In genomic region chr22:29569011-29569678, GRCh38 we compare ENCODE assay signal across 19 cellular contexts. TPM values are rescaled to one million over a fixed set of nuclear protein-coding genes. Genes with fewer than 3 reads are reported as not detected.
A peak's percentile ranks its signal among the peaks of the same experiment; 100 is the strongest.
DNase-seq lines count a peak whose midpoint lies in the region; TF ChIP-seq lines count a peak whose summit lies in the region.
"Had no signal": no experiment of that assay in that cellular context is flagged by ENCODE, and none has a peak within 500 bp of the region (broad histone marks: within the 10 kb centered on the region; RNA-seq: fewer than 3 reads in every experiment).

No MANE protein-coding gene starts in this region.

- H3K4me3 ChIP-seq in neuronal stem cell (ENCODE audit: low read length in 2 of 2), result peak overlapping the region in 1 of 2 donors; percentile 46
- H3K4me3 ChIP-seq: BLaER1 treated with 17β-estradiol and CSF1 and Interleukin-3, amounts not matched to agents 10 nM and 100 nM; SK-N-MC had no signal

- intact Hi-C loops in Calu3 (cut with micrococcal nuclease; ENCODE audit: unreplicated experiment), result no loop called here

- no peaks in the 10 kb centered on the region for H3K9me3 ChIP-seq in neuronal stem cell (replicated peaks in 1 of 2; ENCODE audit: control insufficient read depth in 2 of 2, insufficient read depth in 1 of 2, low read depth in 1 of 2, low read length in 2 of 2)
- H3K9me3 ChIP-seq: BLaER1 treated with 17β-estradiol and CSF1 and Interleukin-3, amounts not matched to agents 10 nM and 100 nM had no signal

- H2AFZ ChIP-seq in neuronal stem cell (ENCODE audit: low read length), result no peak overlapping the region

- no peak overlapping the region for H2BK120ac ChIP-seq in neuronal stem cell (ENCODE audit: low read depth, low read length)

- H3K27me3 ChIP-seq in neuronal stem cell (ENCODE audit: control insufficient read depth in 3 of 3, insufficient read depth in 3 of 3, low read depth in 1 of 3, low read length in 3 of 3), result no peaks in the 10 kb centered on the region
- H3K27me3 ChIP-seq: BLaER1 treated with 17β-estradiol and CSF1 and Interleukin-3, amounts not matched to agents 10 nM and 100 nM had no signal

- H3K27ac Mint-ChIP-seq in Calu3 (ENCODE audit: unreplicated experiment), result peak overlapping the region; percentile 22

- BruUV-seq in Calu3 (replicated peaks; lab: Mats Ljungman, UMichigan), result no TSS peak

- no peak overlapping the region for H2BK12ac ChIP-seq in neuronal stem cell (ENCODE audit: low read length)

- no peak overlapping the region for H3K18ac ChIP-seq in neuronal stem cell (ENCODE audit: low read length)

- no peaks in the 10 kb centered on the region for H3K4me1 ChIP-seq in neuronal stem cell (ENCODE audit: control insufficient read depth in 2 of 2, insufficient read depth in 1 of 2, low read depth in 1 of 2, low read length in 2 of 2)
- H3K4me1 ChIP-seq: BLaER1 treated with 17β-estradiol and CSF1 and Interleukin-3, amounts not matched to agents 10 nM and 100 nM had no signal

- peaks cover 31% of the 10 kb centered on the region for H3K36me3 Mint-ChIP-seq in Calu3 (ENCODE audit: insufficient read depth, unreplicated experiment)

- no peak overlapping the region for H3K27ac ChIP-seq in neuronal stem cell (replicated peaks; ENCODE audit: low read length)
- H3K27ac ChIP-seq: BLaER1 treated with 17β-estradiol and CSF1 and Interleukin-3, amounts not matched to agents 10 nM and 100 nM; SK-N-MC had no signal

- H3K4me1 Mint-ChIP-seq in Calu3 (ENCODE audit: low read depth, unreplicated experiment), result no peaks in the 10 kb centered on the region

- no peak overlapping the region for H2AK5ac ChIP-seq in neuronal stem cell (ENCODE audit: low read depth, low read length)

- no peak overlapping the region for H3K4ac ChIP-seq in neuronal stem cell (ENCODE audit: low read length)

- no peak overlapping the region for H3K4me3 Mint-ChIP-seq in Calu3 (ENCODE audit: low read depth, unreplicated experiment)
- H3K4me3 Mint-ChIP-seq: CD8-positive, alpha-beta memory T cell had no signal

- DNase-seq in Calu3 (no peak), HuH-7.5 (ENCODE audit: low spot score) (peak; percentile 54), erythroblast (lab: John Stamatoyannopoulos, UW) (peak; percentile 48 to 61), neuronal stem cell (ENCODE audit: low spot score) (no peak), NCI-H526 treated with DMSO at 0.1 percent for 48 hours (lab: John Stamatoyannopoulos, UW) (no peak), middle frontal gyrus (ENCODE audit: extremely low spot score, low spot score) (no peak)
- DNase-seq in activated CD4-positive, CD25-positive, alpha-beta regulatory T cell (lab: John Stamatoyannopoulos, UW), result no peak
- DNase-seq: CD8-positive, alpha-beta memory T cell; DND-41; IMR-90; Karpas-422; NCI-H1417 treated with DMSO at 0.1 percent for 48 hours; NCI-H187 treated with DMSO at 0.1 percent for 48 hours; NCI-H2227 treated with DMSO at 0.1 percent for 48 hours; NCI-H510A treated with DMSO at 0.1 percent for 48 hours; NCI-H82; SHP77 had no signal

- H3K4me2 ChIP-seq in neuronal stem cell (ENCODE audit: insufficient read depth, low read length, poor library complexity, severe bottlenecking), result no peak overlapping the region
- H3K4me2 ChIP-seq: BLaER1 treated with 17β-estradiol and CSF1 and Interleukin-3, amounts not matched to agents 10 nM and 100 nM had no signal

- no peaks in the 10 kb centered on the region for H3K27me3 Mint-ChIP-seq in Calu3 (ENCODE audit: unreplicated experiment)
- H3K27me3 Mint-ChIP-seq: CD8-positive, alpha-beta memory T cell had no signal

- CTCF ChIA-PET in Calu3 (lab: Charles Lee), result no interaction called here

- no peak for TF ChIP-seq CTCF in Calu3 (IDR thresholded peaks at IDR 0.05; ENCODE audit: unreplicated experiment)

- peak overlapping the region; percentile 52 for H3K23ac ChIP-seq in neuronal stem cell (ENCODE audit: low read depth, low read length, poor library complexity)

- no peak overlapping the region for H3K9ac ChIP-seq in neuronal stem cell (ENCODE audit: low read depth, low read length, poor library complexity)
- H3K9ac ChIP-seq: BLaER1 treated with 17β-estradiol and CSF1 and Interleukin-3, amounts not matched to agents 10 nM and 100 nM had no signal

- H3K36me3 ChIP-seq in neuronal stem cell (replicated peaks in 1 of 2; ENCODE audit: control insufficient read depth in 2 of 2, insufficient read depth in 2 of 2, low read length in 2 of 2), result peaks cover 38 to 76% of the 10 kb centered on the region in 2 donors

- H2BK5ac ChIP-seq in neuronal stem cell (ENCODE audit: low read length), result no peak overlapping the region

- H3K14ac ChIP-seq in neuronal stem cell (ENCODE audit: low read length), result no peak overlapping the region

- no peak overlapping the region for H4K91ac ChIP-seq in neuronal stem cell (ENCODE audit: low read depth, low read length, poor library complexity)

- peaks cover 7% of the 10 kb centered on the region for H3K79me1 ChIP-seq in neuronal stem cell (ENCODE audit: low read depth, low read length)

- no peak for TF ChIP-seq POLR2A in erythroblast (IDR thresholded peaks at IDR 0.05; ENCODE audit: low read length)

- H2BK15ac ChIP-seq in neuronal stem cell (ENCODE audit: low read length), result no peak overlapping the region

- WGBS in neuronal stem cell (ENCODE audit: extremely low coverage in 2 of 2, insufficient read length in 2 of 2, insufficient replicate concordance in 1 of 2), 2 donors, result no CpG with 5 or more reads among the region's 7 CpGs

- H4K8ac ChIP-seq in neuronal stem cell (ENCODE audit: low read depth, low read length), result no peak overlapping the region

- H3K9me3 Mint-ChIP-seq in Calu3 (ENCODE audit: low read depth, unreplicated experiment), result no peaks in the 10 kb centered on the region
- H3K9me3 Mint-ChIP-seq: CD8-positive, alpha-beta memory T cell had no signal

RNA-seq across cellular contexts. Expression of gene NIPSNAP1, which starts 11.8 kb away (rescaled TPM):
- total RNA-seq in Calu3 (2022), result 115 and 117 TPM in 2 replicates
- 268 TPM for polyA plus RNA-seq in neuronal stem cell (2013, experiment 1 of 2)
- 269 TPM for polyA plus RNA-seq in neuronal stem cell (2013, experiment 2 of 2)

RNA-seq across cellular contexts. Expression of gene THOC5, which starts 15.6 kb away (rescaled TPM):
- 64.0 and 67.6 TPM in 2 replicates for total RNA-seq in Calu3 (2022)
- polyA plus RNA-seq in neuronal stem cell (2013, experiment 1 of 2), result 16.1 TPM
- polyA plus RNA-seq in neuronal stem cell (2013, experiment 2 of 2), result 16.1 TPM

RNA-seq across cellular contexts. Expression of gene NF2, which starts 34.3 kb away (rescaled TPM):
- 117 and 132 TPM in 2 replicates for total RNA-seq in Calu3 (2022)
- polyA plus RNA-seq in neuronal stem cell (2013, experiment 1 of 2), result 12.1 TPM
- polyA plus RNA-seq in neuronal stem cell (2013, experiment 2 of 2), result 13.0 TPM

Comparison
In these comparisons a context has a peak if more than half of its experiments do, and no peak if none do; other contexts are left out.
1. DNase-seq: peak in HuH-7.5 (single experiment) and erythroblast (2 of 2); none in Calu3 (single experiment), neuronal stem cell (single experiment), activated CD4-positive, CD25-positive, alpha-beta regulatory T cell (0 of 4), NCI-H526 treated with DMSO at 0.1 percent for 48 hours (single experiment) and middle frontal gyrus (single experiment).